16 cellular contexts compared by ENCODE assay signal in genomic region chr12:113471619-113472171, GRCh38.
DNase-seq lines count a peak whose midpoint lies in the region; ATAC-seq and TF ChIP-seq lines count a peak whose summit lies in the region.
"Had no signal": no experiment of that assay in that cellular context is flagged by ENCODE, and none has a peak within 500 bp of the region (broad histone marks: within the 10 kb centered on the region; RNA-seq: fewer than 3 reads in every experiment).

Gene LHX5 (minus strand): TSS chr12:113471871. CDS start chr12:113471498, 373 bp downstream.

- peak within 1 kb of the TSS; percentile 75 for H3K9ac ChIP-seq in NT2/D1 (ENCODE audit: insufficient read length, low read depth)

- H3K4me1 ChIP-seq in NT2/D1 (ENCODE audit: insufficient read depth, insufficient read length) (peaks cover 48% of the 10 kb centered on the region), iPS DF 6.9 (ENCODE audit: control insufficient read depth, insufficient read depth, low read length) (peaks cover 14% of the 10 kb centered on the region)

- H3K4me3 ChIP-seq in NT2/D1 (ENCODE audit: insufficient read length, low read depth) (peak within 1 kb of the TSS; percentile 53), iPS DF 6.9 (ENCODE audit: low read length) (peak within 1 kb of the TSS; percentile 14; the same call in 1 of the 2 replicates)
- H3K4me3 ChIP-seq: coronary artery, left lung, SJSA1 had no signal

- TF ChIP-seq CTCF in GM20000 (IDR thresholded peaks at IDR 0.05; ENCODE audit: extremely low read depth, missing control alignments) = no peak

- DNase-seq in DMS79 (lab: John Stamatoyannopoulos, UW) = peak; percentile 8
- peak; percentile 23 for DNase-seq in GM20000 (ENCODE audit: low spot score)
- no peak for DNase-seq in NT2/D1 (ENCODE audit: low read depth, low spot score)
- DNase-seq in iPS DF 6.9 (ENCODE audit: low read depth, low spot score) = no peak
- DNase-seq in stimulated activated CD8-positive, alpha-beta memory T cell treated with anti-CD3 and anti-CD28 coated beads, Interleukin-4, amount 100 ng/mL, for 48 hours = no peak
- DNase-seq in T-helper 9 cell = no peak
- no peak for DNase-seq in NCI-H146 (lab: John Stamatoyannopoulos, UW)
- DNase-seq: activated CD4-positive, alpha-beta T cell treated with anti-CD3 and anti-CD28 coated beads, Interleukin-2, amount 50 U/mL, for 48 hours; anterior cingulate cortex; NCI-H1930; stimulated activated CD4-positive, alpha-beta T cell treated with anti-CD3 and anti-CD28 coated beads, Interleukin-12 subunit alpha, Interleukin-12 subunit beta, amount 100 ng/mL, for 4 hours had no signal

- peaks cover 100% of the 10 kb centered on the region for H3K27me3 ChIP-seq in NT2/D1 (ENCODE audit: insufficient read depth, insufficient read length)
- H3K27me3 ChIP-seq in iPS DF 6.9 (ENCODE audit: control insufficient read depth, insufficient read depth, low read length) = peaks cover 94% of the 10 kb centered on the region

- H3K36me3 ChIP-seq in NT2/D1 (ENCODE audit: insufficient read depth, insufficient read length, low read length) (no peaks in the 10 kb centered on the region), iPS DF 6.9 (ENCODE audit: control insufficient read depth, insufficient read depth, low read length) (no peaks in the 10 kb centered on the region)
- H3K36me3 ChIP-seq: left lung, SJSA1 had no signal

- no CpG with 5 or more reads among the region's 43 CpGs for WGBS in iPS DF 6.9 (ENCODE audit: insufficient coverage, insufficient read length)

- H3K9me3 ChIP-seq in NT2/D1 (ENCODE audit: insufficient read depth, low read length) (no peaks in the 10 kb centered on the region), iPS DF 6.9 (ENCODE audit: control insufficient read depth, insufficient read depth, low read length) (no peaks in the 10 kb centered on the region)
- H3K9me3 ChIP-seq: left lung, SJSA1 had no signal

- ATAC-seq in HG03280 (IDR thresholded peaks at IDR 0.05; ENCODE audit: unreplicated experiment) = no peak
- ATAC-seq: esophagus mucosa, left lung had no signal

- H3K27ac ChIP-seq in iPS DF 6.9 (ENCODE audit: low read length) = no peak within 1 kb of the TSS
- H3K27ac ChIP-seq: coronary artery, left lung, SJSA1 had no signal

Comparison
In these comparisons a context has a peak if more than half of its experiments do, and no peak if none do; other contexts are left out.
1. DNase-seq: peak in DMS79 (single experiment) and GM20000 (single experiment); none in NT2/D1 (single experiment), iPS DF 6.9 (single experiment), stimulated activated CD8-positive, alpha-beta memory T cell treated with anti-CD3 and anti-CD28 coated beads, Interleukin-4, amount 100 ng/mL, for 48 hours (single experiment), T-helper 9 cell (single experiment) and NCI-H146 (single experiment).